1 cellular context compared by ENCODE assay signal in genomic region chr11:106242723-106243405, GRCh38.
TF ChIP-seq lines count a peak whose summit lies in the region.

No MANE protein-coding gene starts in this region.

TF ChIP-seq in SK-N-SH, 30 proteins besides CTCF, POLR2A, EP300 and RAD21 (continued from another document):
- TF ChIP-seq EZH2phosphoT487 (IDR thresholded peaks at IDR 0.05; ENCODE audit: borderline replicate concordance, low read depth) (no peak), REST (IDR thresholded peaks at IDR 0.05; ENCODE audit: low read depth, low read length) (no peak), GATA2 (CRISPR knock-in tag; IDR thresholded peaks at IDR 0.05) (no peak), YY1 (IDR thresholded peaks at IDR 0.05; ENCODE audit: low read depth) (no peak), FOSL2 (IDR thresholded peaks at IDR 0.05; ENCODE audit: borderline replicate concordance, low read depth) (no peak), POLR2AphosphoS5 (IDR thresholded peaks at IDR 0.05; ENCODE audit: low read depth, low read length) (no peak), FOXJ3 (CRISPR knock-in tag; IDR thresholded peaks at IDR 0.05) (no peak)
